Comparison of ENCODE assay signal across 9 cellular contexts in genomic region chr11:63862923-63863322, GRCh38. TPM values are rescaled to one million over a fixed set of nuclear protein-coding genes. Genes with fewer than 3 reads are reported as not detected.
DNase-seq lines count a peak whose midpoint lies in the region; TF ChIP-seq lines count a peak whose summit lies in the region.
"Had no signal": no experiment of that assay in that cellular context is flagged by ENCODE, and none has a peak within 500 bp of the region (broad histone marks: within the 10 kb centered on the region; RNA-seq: fewer than 3 reads in every experiment).

No MANE protein-coding gene starts in this region.

- no peaks in the 10 kb centered on the region for H3K9me2 ChIP-seq in hepatocyte (replicated peaks; ENCODE audit: insufficient read depth)

- peaks cover 21% of the 10 kb centered on the region for H4K20me1 ChIP-seq in hepatocyte (ENCODE audit: insufficient read depth, poor library complexity, severe bottlenecking)

- CTCF ChIA-PET in activated naive CD4-positive, alpha-beta T cell treated with anti-CD3 and anti-CD28 coated beads for 36 hours (lab: Charles Lee), result interaction anchor here (1.1 to 2.3 kb wide), 2 partner anchors 26 kb away, joined by 5 to 13 read pairs; no protein-coding TSS in a partner anchor

- peaks cover 3% of the 10 kb centered on the region for H3K36me3 Mint-ChIP-seq in activated naive CD4-positive, alpha-beta T cell treated with anti-CD3 and anti-CD28 coated beads, Interleukin-2, amount 50 U/mL, for 24 hours
- H3K36me3 Mint-ChIP-seq in activated naive CD4-positive, alpha-beta T cell treated with anti-CD3 and anti-CD28 coated beads for 36 hours (ENCODE audit: low read depth), result peaks cover 10% of the 10 kb centered on the region

- WGBS in hepatocyte (ENCODE audit: low lambda C conversion rate, missing lambda C conversion rate), result 50% methylated on average over 4 of the region's 4 CpGs
- 14 to 27% methylated on average over 2 to 4 of the region's 4 CpGs for WGBS in transverse colon (ENCODE audit: low coverage in 1 of 2), 2 donors

- peak overlapping the region in 3 of 4 donors; percentile 6 to 66 (median 41) for H3K27ac ChIP-seq in Peyer's patch
- peak overlapping the region; percentile 36 for H3K27ac ChIP-seq in hepatocyte
- peak overlapping the region; percentile 39 to 78 (median 52) for H3K27ac ChIP-seq in transverse colon

- H3K79me2 ChIP-seq in hepatocyte, result peaks cover 88% of the 10 kb centered on the region

- intact Hi-C loops in activated naive CD4-positive, alpha-beta T cell treated with anti-CD3 and anti-CD28 coated beads for 36 hours (cut with micrococcal nuclease), result no loop called here
- intact Hi-C loops in transverse colon (cut with DNase I; ENCODE audit: low total_unique reads) (no loop called here), cardiac septum (cut with DNase I) (no loop called here)

- TF ChIP-seq CTCF in Peyer's patch (IDR thresholded peaks at IDR 0.05) (no peak), hepatocyte (IDR thresholded peaks at IDR 0.05; ENCODE audit: poor library complexity) (no peak), transverse colon (IDR thresholded peaks at IDR 0.05) (no peak)

- peak overlapping the region; percentile 37 for H3K4me3 Mint-ChIP-seq in activated naive CD4-positive, alpha-beta T cell treated with anti-CD3 and anti-CD28 coated beads, Interleukin-2, amount 50 U/mL, for 24 hours
- H3K4me3 Mint-ChIP-seq in activated naive CD4-positive, alpha-beta T cell treated with anti-CD3 and anti-CD28 coated beads for 36 hours, result no peak overlapping the region

- no peak for DNase-seq in activated naive CD4-positive, alpha-beta T cell treated with anti-CD3 and anti-CD28 coated beads for 36 hours
- peak in 2 of 3 donors; percentile 57 to 64 for DNase-seq in Peyer's patch
- no peak for DNase-seq in hepatocyte (ENCODE audit: low spot score)
- DNase-seq in transverse colon, result peak; percentile 65
- DNase-seq in T1000 (lab: John Stamatoyannopoulos, UW), result no peak
- no peak for DNase-seq in cardiac septum (ENCODE audit: low spot score)
- DNase-seq in ureter (ENCODE audit: low spot score), result no peak
- DNase-seq: retina had no signal

- H3K9me3 Mint-ChIP-seq in activated naive CD4-positive, alpha-beta T cell treated with anti-CD3 and anti-CD28 coated beads, Interleukin-2, amount 50 U/mL, for 24 hours, result no peaks in the 10 kb centered on the region
- no peaks in the 10 kb centered on the region for H3K9me3 Mint-ChIP-seq in activated naive CD4-positive, alpha-beta T cell treated with anti-CD3 and anti-CD28 coated beads for 36 hours

- no peak for TF ChIP-seq EP300 in transverse colon (IDR thresholded peaks at IDR 0.05; ENCODE audit: low read depth)

- H3K27me3 ChIP-seq in Peyer's patch (no peaks in the 10 kb centered on the region), hepatocyte (no peaks in the 10 kb centered on the region), transverse colon (no peaks in the 10 kb centered on the region)

- H3K36me3 ChIP-seq in Peyer's patch (peaks cover 0 to 6% (median 0%) of the 10 kb centered on the region in 3 donors), hepatocyte (replicated peaks; ENCODE audit: insufficient read depth, low read depth) (no peaks in the 10 kb centered on the region), transverse colon (no peaks in the 10 kb centered on the region)

- no peak overlapping the region for H3K4me2 ChIP-seq in hepatocyte

- no peaks in the 10 kb centered on the region for H3K27me3 Mint-ChIP-seq in activated naive CD4-positive, alpha-beta T cell treated with anti-CD3 and anti-CD28 coated beads, Interleukin-2, amount 50 U/mL, for 24 hours
- H3K27me3 Mint-ChIP-seq in activated naive CD4-positive, alpha-beta T cell treated with anti-CD3 and anti-CD28 coated beads for 36 hours (ENCODE audit: low read depth), result no peaks in the 10 kb centered on the region

- in situ Hi-C loops in transverse colon (cut with MboI; ENCODE audit: low pct_ligation_motif_present in 1 of 4, low pct_unique_long_range_greater_than_20kb in 1 of 4, low sequenced_read_pairs in 3 of 4), result no loop called here

- H3K4me3 ChIP-seq in Peyer's patch, result peak overlapping the region in 1 of 4 donors; percentile 19
- H3K4me3 ChIP-seq in hepatocyte, result no peak overlapping the region
- no peak overlapping the region for H3K4me3 ChIP-seq in transverse colon

- H3K9me3 ChIP-seq in Peyer's patch (no peaks in the 10 kb centered on the region), hepatocyte (ENCODE audit: low read depth) (no peaks in the 10 kb centered on the region), transverse colon (no peaks in the 10 kb centered on the region)

- peak overlapping the region; percentile 2 for H3K27ac Mint-ChIP-seq in activated naive CD4-positive, alpha-beta T cell treated with anti-CD3 and anti-CD28 coated beads, Interleukin-2, amount 50 U/mL, for 24 hours
- no peak overlapping the region for H3K27ac Mint-ChIP-seq in activated naive CD4-positive, alpha-beta T cell treated with anti-CD3 and anti-CD28 coated beads for 36 hours

- peaks cover 0 to 58% (median 10%) of the 10 kb centered on the region in 4 donors for H3K4me1 ChIP-seq in Peyer's patch
- peaks cover 18% of the 10 kb centered on the region for H3K4me1 ChIP-seq in hepatocyte (ENCODE audit: insufficient read depth)
- peaks cover 21 to 69% (median 63%) of the 10 kb centered on the region in 4 donors for H3K4me1 ChIP-seq in transverse colon

- H3K4me1 Mint-ChIP-seq in activated naive CD4-positive, alpha-beta T cell treated with anti-CD3 and anti-CD28 coated beads, Interleukin-2, amount 50 U/mL, for 24 hours, result peaks cover 60% of the 10 kb centered on the region
- H3K4me1 Mint-ChIP-seq in activated naive CD4-positive, alpha-beta T cell treated with anti-CD3 and anti-CD28 coated beads for 36 hours (ENCODE audit: low read depth), result peaks cover 57% of the 10 kb centered on the region

- H2AFZ ChIP-seq in hepatocyte, result no peak overlapping the region

- TF ChIP-seq POLR2A in Peyer's patch (IDR thresholded peaks at IDR 0.05), result no peak
- TF ChIP-seq POLR2A in transverse colon (IDR thresholded peaks at IDR 0.05), result no peak

RNA-seq across cellular contexts. Expression of gene MARK2, which starts 24.0 kb away (rescaled TPM):
- total RNA-seq in activated naive CD4-positive, alpha-beta T cell treated with anti-CD3 and anti-CD28 coated beads for 36 hours, result 10 to 100 TPM; 15.8 to 17.6 TPM
- total RNA-seq in Peyer's patch (10 to 100 TPM; 34.7 to 82.9 (median 72.1) TPM), hepatocyte (22.4 and 24.1 TPM in 2 replicates), transverse colon (100 to 1,000 TPM in 1 of 4 donors, 10 to 100 TPM in 3; 33.0 to 106 (median 77.8) TPM), cardiac septum (32.4 TPM), ureter (61.5 TPM)
- 40.8 and 48.2 TPM in 2 replicates for polyA plus RNA-seq in hepatocyte

RNA-seq across cellular contexts. Expression of gene SPINDOC, which starts 49.7 kb away (rescaled TPM):
- 10 to 100 TPM; 15.3 to 15.4 TPM for total RNA-seq in activated naive CD4-positive, alpha-beta T cell treated with anti-CD3 and anti-CD28 coated beads for 36 hours
- total RNA-seq in Peyer's patch (10 to 100 TPM in 1 of 4 donors, 1 to 10 TPM in 3; 3.5 to 15.7 (median 6.4) TPM), hepatocyte (24.0 and 25.2 TPM in 2 replicates), transverse colon (1 to 10 TPM; 1.5 to 9.8 (median 5.2) TPM), cardiac septum (14.0 TPM), ureter (13.0 TPM)
- 5.4 and 9.9 TPM in 2 replicates for polyA plus RNA-seq in hepatocyte

RNA-seq across cellular contexts. Expression of gene RCOR2, which starts 54.0 kb away (rescaled TPM):
- total RNA-seq in activated naive CD4-positive, alpha-beta T cell treated with anti-CD3 and anti-CD28 coated beads for 36 hours, result under 1 TPM; 0.17 to 0.19 TPM
- total RNA-seq in Peyer's patch, result under 1 TPM in 2 of 4 donors, not detected in 2; 0.57 to 0.67 TPM
- 4.3 and 4.4 TPM in 2 replicates for total RNA-seq in hepatocyte
- polyA plus RNA-seq in hepatocyte, result 3.1 and 3.5 TPM in 2 replicates
- total RNA-seq in transverse colon, result under 1 TPM in 2 of 4 donors, not detected in 2; 0.64 to 0.82 TPM
- 4.8 TPM for total RNA-seq in cardiac septum
- 2.0 TPM for total RNA-seq in ureter

Comparison
In these comparisons a context has a peak if more than half of its experiments do, and no peak if none do; other contexts are left out.
1. DNase-seq: peak in Peyer's patch (2 of 3) and transverse colon (single experiment); none in activated naive CD4-positive, alpha-beta T cell treated with anti-CD3 and anti-CD28 coated beads for 36 hours (single experiment), hepatocyte (single experiment), T1000 (single experiment), cardiac septum (single experiment) and ureter (single experiment).
2. Peak in every context shown above with its lines, with median percentiles within 50 percentile points of each other: H3K27ac ChIP-seq.